ENCODE assay signal across 8 cellular contexts in the genomic region with DNA sequence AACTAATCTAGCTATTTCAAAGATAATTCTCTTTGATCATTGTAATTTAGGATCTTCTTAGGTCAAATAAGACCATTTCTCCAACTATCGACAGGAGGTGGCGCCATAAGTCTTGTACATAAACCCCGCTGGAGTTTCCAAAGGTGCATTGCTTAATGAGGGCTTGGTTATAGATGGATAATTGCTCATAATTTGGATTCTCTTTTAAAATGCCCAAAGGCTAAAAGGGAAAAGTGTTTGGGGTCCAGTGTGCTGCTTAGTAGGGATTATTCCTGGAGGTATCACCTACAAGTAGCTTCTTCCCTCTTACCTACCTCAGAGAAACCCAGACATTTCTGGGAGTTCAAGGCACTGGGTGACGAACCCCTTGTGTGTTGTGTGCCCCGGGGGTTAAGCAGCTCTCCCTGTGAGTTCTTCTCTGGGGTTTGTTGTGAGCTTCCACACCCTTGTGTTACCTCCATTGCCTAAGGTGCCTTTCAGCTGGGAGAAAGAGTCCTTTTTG.
DNase-seq lines count a peak whose midpoint lies in the region; ATAC-seq and TF ChIP-seq lines count a peak whose summit lies in the region.

No MANE protein-coding gene starts in this region.

- H3K27me3 ChIP-seq in colonic mucosa (no peaks in the 10 kb centered on the region), right lobe of liver (no peaks in the 10 kb centered on the region)

- H3K4me3 ChIP-seq in colonic mucosa, result peak overlapping the region; percentile 55
- H3K4me3 ChIP-seq in right lobe of liver, result peak overlapping the region; percentile 47 to 71 (median 70)

- peak overlapping the region; percentile 61 to 88 for H3K9ac ChIP-seq in colonic mucosa (ENCODE audit: low read depth in 2 of 2, low read length in 2 of 2)

- no peaks in the 10 kb centered on the region for H3K9me3 ChIP-seq in colonic mucosa
- no peaks in the 10 kb centered on the region for H3K9me3 ChIP-seq in right lobe of liver

- H3K36me3 ChIP-seq in colonic mucosa (no peaks in the 10 kb centered on the region), right lobe of liver (no peaks in the 10 kb centered on the region)

- peak; percentile 60 for DNase-seq in AG20443 (ENCODE audit: low spot score)
- DNase-seq in NCI-H510A treated with DMSO at 0.1 percent for 48 hours (lab: John Stamatoyannopoulos, UW), result peak; percentile 66
- peak; percentile 84 for DNase-seq in activated CD4-positive, alpha-beta T cell treated with anti-CD3 and anti-CD28 coated beads for 48 hours
- DNase-seq in colonic mucosa, result peak; percentile 87
- peak in 2 of 3 donors; percentile 68 to 85 for DNase-seq in right lobe of liver
- peak; percentile 50 to 56 (median 51) for DNase-seq in stimulated activated CD4-positive, alpha-beta T cell treated with anti-CD3 and anti-CD28 coated beads, TNF-alpha, amount 100 ng/mL, for 1 hour (ENCODE audit: low read depth in 3 of 3, low spot score in 1 of 3)

- TF ChIP-seq POLR2A in right lobe of liver (IDR thresholded peaks at IDR 0.05), result no peak

- 0% methylated on average over 5 of the region's 5 CpGs for WGBS in right lobe of liver (ENCODE audit: insufficient coverage, low coverage, low lambda C conversion rate, missing lambda C conversion rate)

- TF ChIP-seq CTCF in colonic mucosa (IDR thresholded peaks at IDR 0.05) (peak; percentile 51), right lobe of liver (IDR thresholded peaks at IDR 0.05) (peak; percentile 60 to 77 (median 64))

- H3K4me1 ChIP-seq in colonic mucosa (no peaks in the 10 kb centered on the region), right lobe of liver (peaks cover 0 to 7% (median 0%) of the 10 kb centered on the region in 4 donors)

- intact Hi-C loops in colonic mucosa (cut with DNase I), result loop anchor here (2.0 to 5.0 kb wide), 3 partner anchors 75 to 417 kb away; partner anchors contain the start of gene PAXIP1
- intact Hi-C loops in right lobe of liver (cut with DNase I), result no loop called here

- H3K27ac ChIP-seq in colonic mucosa (peak overlapping the region; percentile 91), right lobe of liver (peak overlapping the region; percentile 74 to 98 (median 88))

- ATAC-seq in GM19023 (IDR thresholded peaks at IDR 0.05; ENCODE audit: unreplicated experiment), result peak; percentile 50
- ATAC-seq in HG03432 (IDR thresholded peaks at IDR 0.05; ENCODE audit: unreplicated experiment), result peak; percentile 58
- ATAC-seq in right lobe of liver, result peak; percentile 78 to 84 (median 80)

Comparison
In these comparisons a context has a peak if more than half of its experiments do, and no peak if none do; other contexts are left out.
1. Peak in every context shown above with its lines: DNase-seq, ATAC-seq, H3K4me3 ChIP-seq and H3K27ac ChIP-seq.